ENCODE assay signal across 10 cellular contexts in the genomic region with DNA sequence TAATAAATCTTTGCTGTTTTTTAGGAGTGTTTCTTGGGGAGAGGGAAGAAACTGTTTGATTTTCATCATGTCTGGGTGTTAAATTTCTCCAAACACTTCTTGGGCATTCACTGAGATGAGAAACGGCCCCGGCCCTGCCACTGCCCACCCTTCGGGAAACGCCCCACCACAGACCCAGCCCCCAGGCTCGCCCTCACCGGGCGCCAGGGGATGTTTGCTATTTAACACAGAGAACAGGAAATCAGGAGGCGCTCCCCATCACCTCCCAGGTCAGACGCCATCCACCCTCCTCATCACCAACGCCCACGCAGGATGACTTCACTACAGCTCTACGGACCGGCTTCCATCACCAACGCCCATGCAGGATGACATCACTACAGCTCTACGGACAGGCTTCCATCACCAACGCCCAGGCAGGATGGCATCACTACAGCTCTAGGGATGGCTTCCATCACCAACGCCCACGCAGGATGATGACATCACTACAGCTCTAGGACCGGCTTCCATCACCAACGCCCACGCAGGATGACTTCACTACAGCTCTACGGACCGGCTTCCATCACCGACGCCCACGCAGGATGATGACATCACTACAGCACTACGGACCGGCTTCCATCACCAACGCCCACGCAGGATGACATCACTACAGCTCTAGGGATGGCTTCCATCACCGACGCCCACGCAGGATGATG. TPM values are rescaled to one million over a fixed set of nuclear protein-coding genes. Genes with fewer than 3 reads are reported as not detected.
DNase-seq lines count a peak whose midpoint lies in the region; ATAC-seq, FAIRE-seq and TF ChIP-seq lines count a peak whose summit lies in the region.
"Not testable (repeated sequence)": the region's sequence is repeated elsewhere in the genome, so short reads cannot be mapped to it uniquely, and the experiment has no call there.
"Had no signal": no experiment of that assay in that cellular context is flagged by ENCODE, and none has a peak within 500 bp of the region (broad histone marks: within the 10 kb centered on the region; RNA-seq: fewer than 3 reads in every experiment).

No MANE protein-coding gene starts in this region.

- DNase-seq in RKO (ENCODE audit: low spot score) (peak; percentile 24), right cardiac atrium (peak in 2 of 3 donors; percentile 28 to 44), osteoblast (ENCODE audit: insufficient read length, low spot score, missing footprints) (peak; percentile 27)
- peak; percentile 39 for DNase-seq in activated CD4-positive, alpha-beta memory T cell treated with anti-CD3 and anti-CD28 coated beads for 36 hours
- DNase-seq in activated T-cell treated with anti-CD3 and anti-CD28 coated beads, Interleukin-2, amount 50 U/mL, for 72 hours, result peak; percentile 10 to 15
- not testable (repeated sequence) for DNase-seq in K562 (ENCODE audit: extremely low read depth in 1 of 4, low spot score in 3 of 4); stimulated activated naive B cell treated with anti-CD40 and anti-IgM and Interleukin-4, amounts not matched to agents 10 μg/mL and 1 μg/mL and 100 μg/mL, for 72 hours

- in situ Hi-C loops in K562 (cut with MboI), result not testable (repeated sequence)

- BruUV-seq in K562 (replicated peaks; lab: Mats Ljungman, UMichigan), result not testable (repeated sequence)

- intact Hi-C loops in activated CD4-positive, alpha-beta memory T cell treated with anti-CD3 and anti-CD28 coated beads for 36 hours (cut with micrococcal nuclease); K562 (cut with micrococcal nuclease); right cardiac atrium (cut with DNase I): not testable (repeated sequence)

- H3K4me1 ChIP-seq in BLaER1 (peaks cover 67% of the 10 kb centered on the region), K562 (replicated peaks in 1 of 2; ENCODE audit: control insufficient read depth in 2 of 2, insufficient read depth in 2 of 2, low read length in 2 of 2) (peaks cover 0 to 16% of the 10 kb centered on the region in 2 experiments; a peak in 2 of 5 replicates), osteoblast (ENCODE audit: insufficient read depth, low read length) (peaks cover 12% of the 10 kb centered on the region)
- not testable (repeated sequence) for H3K4me1 ChIP-seq in right cardiac atrium (ENCODE audit: control insufficient read depth, insufficient read depth, low read length)

- peaks cover 26% of the 10 kb centered on the region for H3K36me3 ChIP-seq in BLaER1
- not testable (repeated sequence) for H3K36me3 ChIP-seq in K562 (ENCODE audit: control insufficient read depth, insufficient read depth, low read length); osteoblast (ENCODE audit: insufficient read depth, low read length)

- peak overlapping the region; percentile 55 for H3K4me2 ChIP-seq in BLaER1
- not testable (repeated sequence) for H3K4me2 ChIP-seq in K562 (ENCODE audit: insufficient read depth, low read length); osteoblast (ENCODE audit: insufficient read depth, low read length)

- not testable (repeated sequence) for TF ChIP-seq EP300 in K562 (IDR thresholded peaks at IDR 0.05; ENCODE audit: low read length)

- FAIRE-seq in K562 (lab: Jason Lieb, UNC), result not testable (repeated sequence)

- H3K4me3 Mint-ChIP-seq in activated CD4-positive, alpha-beta memory T cell treated with anti-CD3 and anti-CD28 coated beads for 36 hours; activated T-cell treated with anti-CD3 and anti-CD28 coated beads, Interleukin-2, amount 50 U/mL, for 72 hours: not testable (repeated sequence)
- peak overlapping the region in 1 of 2 donors; percentile 32 for H3K4me3 Mint-ChIP-seq in stimulated activated naive B cell treated with anti-CD40 and anti-IgM and Interleukin-4, amounts not matched to agents 10 μg/mL and 1 μg/mL and 100 μg/mL, for 72 hours

- H3K27me3 ChIP-seq in BLaER1; K562 (ENCODE audit: control insufficient read depth in 2 of 2, insufficient read depth in 2 of 2, low read length in 2 of 2); right cardiac atrium (ENCODE audit: control insufficient read depth, insufficient read depth); osteoblast (ENCODE audit: insufficient read depth, low read length): not testable (repeated sequence)

- peaks cover 16% of the 10 kb centered on the region for H3K9me3 Mint-ChIP-seq in activated CD4-positive, alpha-beta memory T cell treated with anti-CD3 and anti-CD28 coated beads for 36 hours
- H3K9me3 Mint-ChIP-seq in activated T-cell treated with anti-CD3 and anti-CD28 coated beads, Interleukin-2, amount 50 U/mL, for 72 hours; stimulated activated naive B cell treated with anti-CD40 and anti-IgM and Interleukin-4, amounts not matched to agents 10 μg/mL and 1 μg/mL and 100 μg/mL, for 72 hours: not testable (repeated sequence)

- peaks cover 15% of the 10 kb centered on the region for H3K79me2 ChIP-seq in K562 (ENCODE audit: control insufficient read depth, insufficient read depth, low read length)
- not testable (repeated sequence) for H3K79me2 ChIP-seq in osteoblast (ENCODE audit: insufficient read depth, low read length)

- POLR2A ChIA-PET in activated CD4-positive, alpha-beta memory T cell treated with anti-CD3 and anti-CD28 coated beads for 36 hours (lab: Charles Lee), result not testable (repeated sequence)
- POLR2A ChIA-PET in K562 (lab: Yijun Ruan, JAX), result interaction anchor here (0.6 to 0.7 kb wide), 3 partner anchors 16 to 438 kb away, joined by 3 to 5 read pairs (median 4); no protein-coding TSS in a partner anchor

- not testable (repeated sequence) for H2AFZ ChIP-seq in K562 (ENCODE audit: low read depth, low read length); osteoblast (ENCODE audit: low read length)

- TF ChIP-seq CTCF in K562 (IDR thresholded peaks at IDR 0.05 in 2 of 3, conservative IDR thresholded peaks at IDR 0.05 in 1 of 3; ENCODE audit: insufficient read depth in 2 of 3, low read depth in 1 of 3, low read length in 3 of 3); osteoblast (IDR thresholded peaks at IDR 0.05; ENCODE audit: extremely low read depth, low read depth, low read length): not testable (repeated sequence)

- not testable (repeated sequence) for H3K9me3 ChIP-seq in BLaER1; K562 (replicated peaks; ENCODE audit: control insufficient read depth, insufficient read depth, low read depth, low read length); right cardiac atrium (ENCODE audit: control insufficient read depth, low read length); osteoblast (ENCODE audit: low read depth, low read length)

- H3K9ac ChIP-seq in BLaER1; K562 (ENCODE audit: insufficient read depth in 1 of 2, low read depth in 2 of 2, low read length in 2 of 2): not testable (repeated sequence)

- not testable (repeated sequence) for TF ChIP-seq RAD21 in K562 (CRISPR knock-in tag; conservative IDR thresholded peaks at IDR 0.05 in 1 of 2, IDR thresholded peaks at IDR 0.05 in 1 of 2)

- peaks cover 14% of the 10 kb centered on the region for H3K4me1 Mint-ChIP-seq in activated CD4-positive, alpha-beta memory T cell treated with anti-CD3 and anti-CD28 coated beads for 36 hours (ENCODE audit: low read depth)
- not testable (repeated sequence) for H3K4me1 Mint-ChIP-seq in activated T-cell treated with anti-CD3 and anti-CD28 coated beads, Interleukin-2, amount 50 U/mL, for 72 hours (ENCODE audit: low read depth); stimulated activated naive B cell treated with anti-CD40 and anti-IgM and Interleukin-4, amounts not matched to agents 10 μg/mL and 1 μg/mL and 100 μg/mL, for 72 hours

- 0 out of 2 replicates have a peak overlapping the region, but pooled peaks have one; percentile 58 for H3K27ac ChIP-seq in BLaER1
- not testable (repeated sequence) for H3K27ac ChIP-seq in K562 (ENCODE audit: extremely low read depth, low read depth, low read length); right cardiac atrium (ENCODE audit: low read length); osteoblast (ENCODE audit: low read depth, low read length)

- not testable (repeated sequence) for H3K4me3 ChIP-seq in BLaER1; K562; right cardiac atrium (ENCODE audit: low read length); osteoblast (ENCODE audit: insufficient read depth, low read length)

- not testable (repeated sequence) for H3K27ac Mint-ChIP-seq in activated CD4-positive, alpha-beta memory T cell treated with anti-CD3 and anti-CD28 coated beads for 36 hours
- H3K27ac Mint-ChIP-seq in activated T-cell treated with anti-CD3 and anti-CD28 coated beads, Interleukin-2, amount 50 U/mL, for 72 hours, result peak overlapping the region; percentile 69
- H3K27ac Mint-ChIP-seq in stimulated activated naive B cell treated with anti-CD40 and anti-IgM and Interleukin-4, amounts not matched to agents 10 μg/mL and 1 μg/mL and 100 μg/mL, for 72 hours, result peak overlapping the region; percentile 75

- ATAC-seq in activated T-cell treated with anti-CD3 and anti-CD28 coated beads, Interleukin-2, amount 50 U/mL, for 72 hours (replicated peaks in 1 of 2), result peak in 1 of 2 donors; percentile 17
- not testable (repeated sequence) for ATAC-seq in K562; right cardiac atrium; stimulated activated naive B cell treated with anti-CD40 and anti-IgM and Interleukin-4, amounts not matched to agents 10 μg/mL and 1 μg/mL and 100 μg/mL, for 72 hours (replicated peaks)

- not testable (repeated sequence) for H3K27me3 Mint-ChIP-seq in activated CD4-positive, alpha-beta memory T cell treated with anti-CD3 and anti-CD28 coated beads for 36 hours; activated T-cell treated with anti-CD3 and anti-CD28 coated beads, Interleukin-2, amount 50 U/mL, for 72 hours (ENCODE audit: low read depth); stimulated activated naive B cell treated with anti-CD40 and anti-IgM and Interleukin-4, amounts not matched to agents 10 μg/mL and 1 μg/mL and 100 μg/mL, for 72 hours

- not testable (repeated sequence) for H3K9me1 ChIP-seq in K562 (ENCODE audit: control insufficient read depth, insufficient read depth, low read length)

- WGBS in K562 (ENCODE audit: insufficient coverage, low coverage, missing lambda C conversion rate), result 95% methylated on average over 32 of the region's 33 CpGs
- WGBS in right cardiac atrium, result 93% methylated on average over 33 of the region's 33 CpGs

- CTCF ChIA-PET in activated CD4-positive, alpha-beta memory T cell treated with anti-CD3 and anti-CD28 coated beads for 36 hours (lab: Charles Lee), result interaction anchor here (1.2 kb wide), 1 partner anchor 61 kb away, joined by 3 read pairs; no protein-coding TSS in a partner anchor
- CTCF ChIA-PET in K562 (lab: Yijun Ruan, JAX; ENCODE audit: low intra/inter-chr PET ratio), result not testable (repeated sequence)

- H3K36me3 Mint-ChIP-seq in activated CD4-positive, alpha-beta memory T cell treated with anti-CD3 and anti-CD28 coated beads for 36 hours, result peaks cover 21% of the 10 kb centered on the region
- peaks cover 10 to 11% of the 10 kb centered on the region in 2 donors for H3K36me3 Mint-ChIP-seq in activated T-cell treated with anti-CD3 and anti-CD28 coated beads, Interleukin-2, amount 50 U/mL, for 72 hours (ENCODE audit: insufficient read depth in 2 of 2)
- H3K36me3 Mint-ChIP-seq in stimulated activated naive B cell treated with anti-CD40 and anti-IgM and Interleukin-4, amounts not matched to agents 10 μg/mL and 1 μg/mL and 100 μg/mL, for 72 hours, result peaks cover 28 to 35% of the 10 kb centered on the region in 2 donors

- H4K20me1 ChIP-seq in BLaER1, result peaks cover 34% of the 10 kb centered on the region
- not testable (repeated sequence) for H4K20me1 ChIP-seq in K562 (replicated peaks; ENCODE audit: control insufficient read depth, insufficient read depth, low read length); osteoblast (ENCODE audit: insufficient read depth, low read length)

- not testable (repeated sequence) for TF ChIP-seq POLR2A in K562 (conservative IDR thresholded peaks at IDR 0.05)

RNA-seq across cellular contexts. Expression of gene GPER1, which starts 27.4 kb away (rescaled TPM):
- under 1 TPM; 0.12 to 0.22 TPM for total RNA-seq in activated CD4-positive, alpha-beta memory T cell treated with anti-CD3 and anti-CD28 coated beads for 36 hours
- under 1 TPM; 0.24 to 0.56 TPM for total RNA-seq in activated T-cell treated with anti-CD3 and anti-CD28 coated beads, Interleukin-2, amount 50 U/mL, for 72 hours
- total RNA-seq in K562 (2011; cell fraction: chromatin; rRNA removed; ENCODE audit: low replicate concordance), result 0.18 and 0.28 TPM in 2 replicates
- 0.17 TPM in 1 of 2 replicates, not detected in the other for total RNA-seq in K562 (2011; cell fraction: nucleolus; rRNA removed)
- not detected in 2 replicates for total RNA-seq in K562 (2011; cell fraction: nucleoplasm; rRNA removed)
- total RNA-seq in K562 (2014; rRNA removed) (0.08 and 0.09 TPM in 2 replicates), K562 (2014; rRNA removed; fragmentation: Illumina TruSeq; extraction: Trizol) (not detected in 2 replicates), K562 (2015; rRNA removed; fragmentation: Illumina TruSeq; extraction: Trizol) (0.04 TPM in 1 of 2 replicates, not detected in the other), K562 (2021) (0.11 TPM in 1 of 2 replicates, not detected in the other), right cardiac atrium (1 to 10 TPM; 3.0 to 6.7 (median 4.5) TPM), osteoblast (10.3 and 10.5 TPM in 2 replicates)
- polyA plus RNA-seq in K562 (2011; rRNA removed) (0.08 and 0.14 TPM in 2 replicates), K562 (2014; fragmentation: Illumina TruSeq; extraction: Trizol) (not detected in 2 replicates), K562 (2014; fragmentation: Nextera tagmentation; extraction: Ambion mirVana) (not detected), K562 (2014; rRNA removed) (not detected in 2 replicates), right cardiac atrium (3.6 TPM)
- 0.03 and 0.19 TPM in 2 replicates for polyA plus RNA-seq in K562 (2011; cell fraction: cytosol; rRNA removed)
- 0.09 TPM in 1 of 2 replicates, not detected in the other for polyA plus RNA-seq in K562 (2011; cell fraction: nucleus; rRNA removed)
- polyA plus RNA-seq in K562 (2012), result 0.18 and 0.21 TPM in 2 replicates
- polyA minus RNA-seq in K562 (2011; rRNA and poly(A)+ RNA removed), result 0.36 TPM in 1 of 2 replicates, not detected in the other
- polyA minus RNA-seq in K562 (2011; cell fraction: cytosol; rRNA and poly(A)+ RNA removed), result not detected in 2 replicates
- 0.13 TPM in 1 of 2 replicates, not detected in the other for polyA minus RNA-seq in K562 (2011; cell fraction: nucleus; rRNA and poly(A)+ RNA removed)
- total RNA-seq: CD8-positive, alpha-beta memory T cell; H9 had no signal

RNA-seq across cellular contexts. Expression of gene ZFAND2A, which starts 44.7 kb away (rescaled TPM):
- total RNA-seq in activated CD4-positive, alpha-beta memory T cell treated with anti-CD3 and anti-CD28 coated beads for 36 hours, result 10 to 100 TPM; 24.1 to 27.5 TPM
- total RNA-seq in activated T-cell treated with anti-CD3 and anti-CD28 coated beads, Interleukin-2, amount 50 U/mL, for 72 hours, result 10 to 100 TPM; 62.2 to 71.3 TPM
- total RNA-seq in K562 (2011; cell fraction: chromatin; rRNA removed; ENCODE audit: low replicate concordance), result 26.3 and 37.7 TPM in 2 replicates
- total RNA-seq in K562 (2011; cell fraction: nucleolus; rRNA removed), result 23.7 and 28.0 TPM in 2 replicates
- total RNA-seq in K562 (2011; cell fraction: nucleoplasm; rRNA removed), result 27.5 and 34.4 TPM in 2 replicates
- total RNA-seq in K562 (2014; rRNA removed) (19.9 and 23.1 TPM in 2 replicates), K562 (2014; rRNA removed; fragmentation: Illumina TruSeq; extraction: Trizol) (16.6 and 16.8 TPM in 2 replicates), K562 (2015; rRNA removed; fragmentation: Illumina TruSeq; extraction: Trizol) (20.0 and 21.2 TPM in 2 replicates), K562 (2021) (20.6 and 22.3 TPM in 2 replicates), right cardiac atrium (10 to 100 TPM in 3 of 4 donors, 1 to 10 TPM in 1; 8.9 to 13.2 (median 11.5) TPM), osteoblast (11.8 and 13.0 TPM in 2 replicates)
- polyA plus RNA-seq in K562 (2011; rRNA removed) (31.7 and 33.7 TPM in 2 replicates), K562 (2014; fragmentation: Illumina TruSeq; extraction: Trizol) (21.5 and 26.1 TPM in 2 replicates), K562 (2014; fragmentation: Nextera tagmentation; extraction: Ambion mirVana) (10 to 100 TPM; 54.3 to 56.8 TPM), K562 (2014; rRNA removed) (26.2 and 27.3 TPM in 2 replicates), right cardiac atrium (19.0 TPM)
- polyA plus RNA-seq in K562 (2011; cell fraction: cytosol; rRNA removed), result 20.8 and 27.0 TPM in 2 replicates
- 25.8 and 30.3 TPM in 2 replicates for polyA plus RNA-seq in K562 (2011; cell fraction: nucleus; rRNA removed)
- 24.8 and 25.2 TPM in 2 replicates for polyA plus RNA-seq in K562 (2012)
- polyA minus RNA-seq in K562 (2011; rRNA and poly(A)+ RNA removed), result 11.8 and 19.2 TPM in 2 replicates
- polyA minus RNA-seq in K562 (2011; cell fraction: cytosol; rRNA and poly(A)+ RNA removed), result 7.3 and 7.9 TPM in 2 replicates
- polyA minus RNA-seq in K562 (2011; cell fraction: nucleus; rRNA and poly(A)+ RNA removed), result 13.1 and 18.9 TPM in 2 replicates
